8 cellular contexts compared by ENCODE assay signal in the genomic region with DNA sequence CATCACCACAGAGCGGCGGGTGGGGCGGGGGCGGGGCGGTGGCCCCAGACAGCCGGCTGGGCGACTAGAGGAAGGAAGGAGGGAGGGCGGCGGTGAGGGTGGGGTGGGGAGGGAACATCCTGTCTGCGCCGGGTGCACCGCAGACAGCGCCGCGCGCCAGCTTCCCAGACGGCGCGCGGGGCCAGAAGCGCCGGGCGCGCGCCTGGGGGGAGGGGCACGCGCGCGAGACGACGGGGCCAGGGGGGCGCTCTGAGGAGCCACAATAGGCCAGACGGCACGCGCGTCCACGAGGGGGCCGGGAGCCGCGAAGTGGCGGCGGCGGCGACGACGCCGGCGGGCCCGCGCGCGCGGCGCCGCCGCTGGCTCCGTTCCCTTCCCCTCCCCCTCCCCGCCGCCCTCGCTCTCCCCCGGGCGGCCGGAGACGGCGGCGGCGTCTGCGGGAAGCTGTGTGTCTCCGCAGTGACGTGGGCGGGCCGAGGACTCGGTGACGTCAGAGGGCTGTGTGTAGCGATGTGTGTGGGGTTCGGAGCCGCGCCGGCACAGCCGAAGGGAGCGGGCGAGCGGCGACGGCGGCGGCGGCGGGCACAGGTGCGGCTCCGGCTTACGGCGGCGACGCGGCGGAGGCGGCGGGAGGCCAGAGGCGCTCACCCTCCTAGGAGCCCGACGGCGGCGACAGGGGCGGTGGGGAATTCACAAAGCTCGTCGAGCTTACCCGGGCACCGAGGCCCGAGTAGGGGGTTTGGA. TPM values are rescaled to one million over a fixed set of nuclear protein-coding genes. Genes with fewer than 3 reads are reported as not detected.
DNase-seq lines count a peak whose midpoint lies in the region; ATAC-seq and TF ChIP-seq lines count a peak whose summit lies in the region.

A gene with protein sequence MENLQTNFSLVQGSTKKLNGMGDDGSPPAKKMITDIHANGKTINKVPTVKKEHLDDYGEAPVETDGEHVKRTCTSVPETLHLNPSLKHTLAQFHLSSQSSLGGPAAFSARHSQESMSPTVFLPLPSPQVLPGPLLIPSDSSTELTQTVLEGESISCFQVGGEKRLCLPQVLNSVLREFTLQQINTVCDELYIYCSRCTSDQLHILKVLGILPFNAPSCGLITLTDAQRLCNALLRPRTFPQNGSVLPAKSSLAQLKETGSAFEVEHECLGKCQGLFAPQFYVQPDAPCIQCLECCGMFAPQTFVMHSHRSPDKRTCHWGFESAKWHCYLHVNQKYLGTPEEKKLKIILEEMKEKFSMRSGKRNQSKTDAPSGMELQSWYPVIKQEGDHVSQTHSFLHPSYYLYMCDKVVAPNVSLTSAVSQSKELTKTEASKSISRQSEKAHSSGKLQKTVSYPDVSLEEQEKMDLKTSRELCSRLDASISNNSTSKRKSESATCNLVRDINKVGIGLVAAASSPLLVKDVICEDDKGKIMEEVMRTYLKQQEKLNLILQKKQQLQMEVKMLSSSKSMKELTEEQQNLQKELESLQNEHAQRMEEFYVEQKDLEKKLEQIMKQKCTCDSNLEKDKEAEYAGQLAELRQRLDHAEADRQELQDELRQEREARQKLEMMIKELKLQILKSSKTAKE (plus strand): TSS at position 540 of the 744 bp plus-strand sequence. CDS start 2,617 bp downstream, outside the sequence.

- peak within 1 kb of the TSS; percentile 95 for H3K4me3 Mint-ChIP-seq in activated naive CD8-positive, alpha-beta T cell
- H3K4me3 Mint-ChIP-seq in osteocyte (ENCODE audit: unreplicated experiment): peak within 1 kb of the TSS; percentile 94

- no peaks in the 10 kb centered on the region for H3K9me3 ChIP-seq in thoracic aorta

- H3K27ac Mint-ChIP-seq in activated naive CD8-positive, alpha-beta T cell: peak within 1 kb of the TSS; percentile 96
- H3K27ac Mint-ChIP-seq in osteocyte (ENCODE audit: unreplicated experiment): peak within 1 kb of the TSS; percentile 96

- no peaks in the 10 kb centered on the region for H3K27me3 Mint-ChIP-seq in activated naive CD8-positive, alpha-beta T cell
- no peaks in the 10 kb centered on the region for H3K27me3 Mint-ChIP-seq in osteocyte (ENCODE audit: unreplicated experiment)

- ATAC-seq in HG02642 (IDR thresholded peaks at IDR 0.05; ENCODE audit: poor library complexity, unreplicated experiment) (peak; percentile 68), thoracic aorta (ENCODE audit: insufficient number of reproducible peaks, low FRiP score, low read depth) (peak; percentile 78)

- no peaks in the 10 kb centered on the region for H3K27me3 ChIP-seq in thoracic aorta (replicated peaks; ENCODE audit: insufficient read depth)

- H3K36me3 ChIP-seq in thoracic aorta: no peaks in the 10 kb centered on the region

- peaks cover 23% of the 10 kb centered on the region for H3K36me3 Mint-ChIP-seq in activated naive CD8-positive, alpha-beta T cell
- H3K36me3 Mint-ChIP-seq in osteocyte (ENCODE audit: unreplicated experiment): peaks cover 19% of the 10 kb centered on the region

- peak within 1 kb of the TSS; percentile 98 to 100 for H3K27ac ChIP-seq in thoracic aorta

- peak within 1 kb of the TSS; percentile 98 for H3K4me3 ChIP-seq in thoracic aorta

- peaks cover 39 to 43% of the 10 kb centered on the region in 2 donors for H3K4me1 ChIP-seq in thoracic aorta (ENCODE audit: control insufficient read depth in 1 of 2, low read depth in 2 of 2)

- no peaks in the 10 kb centered on the region for H3K9me3 Mint-ChIP-seq in activated naive CD8-positive, alpha-beta T cell (ENCODE audit: low read depth)
- H3K9me3 Mint-ChIP-seq in osteocyte (ENCODE audit: unreplicated experiment): no peaks in the 10 kb centered on the region

- TF ChIP-seq CTCF in osteocyte (IDR thresholded peaks at IDR 0.05) (no peak), thoracic aorta (IDR thresholded peaks at IDR 0.05) (no peak)

- TF ChIP-seq POLR2A in GM10847 (IDR thresholded peaks at IDR 0.05; ENCODE audit: extremely low read depth, insufficient read length): peak; percentile 71

- H3K4me1 Mint-ChIP-seq in activated naive CD8-positive, alpha-beta T cell (ENCODE audit: low read depth): peaks cover 48% of the 10 kb centered on the region
- peaks cover 63% of the 10 kb centered on the region for H3K4me1 Mint-ChIP-seq in osteocyte (ENCODE audit: unreplicated experiment)

- DNase-seq in NCI-H1105 (lab: John Stamatoyannopoulos, UW): peak; percentile 99
- peak; percentile 89 for DNase-seq in SKM-1 treated with dmso at 0.1 percent for 144 hours (lab: John Stamatoyannopoulos, UW; ENCODE audit: unreplicated experiment)
- DNase-seq in glomerular visceral epithelial cell (ENCODE audit: extremely low spot score): peak; percentile 97
- peak; percentile 98 for DNase-seq in osteocyte (ENCODE audit: extremely low spot score, unreplicated experiment)
- peak; percentile 99 for DNase-seq in thoracic aorta (ENCODE audit: low spot score)

RNA-seq across cellular contexts. Expression of the gene that starts here (rescaled TPM):
- total RNA-seq in osteocyte: 74.4 and 83.0 TPM in 2 replicates
- total RNA-seq in thoracic aorta: 100 to 1,000 TPM in 1 of 2 donors, 10 to 100 TPM in 1; 60.1 to 104 TPM

Comparison
In these comparisons a context has a peak if more than half of its experiments do, and no peak if none do; other contexts are left out.
1. Peak in every context shown above with its lines: DNase-seq, ATAC-seq, H3K4me3 ChIP-seq and H3K27ac ChIP-seq.